In the genomic region with DNA sequence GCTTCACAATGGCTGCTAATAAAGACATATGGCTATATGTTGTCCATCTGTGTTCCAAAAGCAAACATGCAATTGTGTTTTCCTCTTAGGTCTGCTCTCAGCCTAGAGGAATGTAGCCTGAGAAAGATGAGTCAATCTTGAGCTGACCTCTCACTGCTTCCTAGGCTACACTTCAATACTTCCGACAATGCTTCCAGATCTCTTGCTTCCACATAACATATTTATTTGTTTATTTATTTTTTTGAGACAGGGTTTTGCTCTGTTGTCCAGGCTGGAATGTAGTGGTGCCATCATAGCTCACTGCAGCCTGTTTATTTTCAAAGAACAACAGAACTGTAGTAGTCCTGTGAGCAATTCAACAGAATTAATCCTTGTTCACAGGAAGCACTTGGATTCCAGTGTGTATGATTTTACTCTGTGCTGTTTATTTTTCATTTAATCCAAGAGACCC, we compare ENCODE assay signal across 14 cellular contexts.
A peak's percentile ranks its signal among the peaks of the same experiment; 100 is the strongest.
DNase-seq lines count a peak whose midpoint lies in the region; ATAC-seq and TF ChIP-seq lines count a peak whose summit lies in the region.
"Had no signal": no experiment of that assay in that cellular context is flagged by ENCODE, and none has a peak within 500 bp of the region (broad histone marks: within the 10 kb centered on the region; RNA-seq: fewer than 3 reads in every experiment).

No MANE protein-coding gene starts in this region.

- peaks cover 0 to 2% (median 0%) of the 10 kb centered on the region in 9 donors for H3K9me3 Mint-ChIP-seq in naive thymus-derived CD8-positive, alpha-beta T cell

- H3K4me3 ChIP-seq in AG04450 (ENCODE audit: low read depth, low read length) (no peak overlapping the region), choroid plexus epithelial cell (ENCODE audit: low read depth, low read length) (no peak overlapping the region), mesendoderm (ENCODE audit: low read length) (no peak overlapping the region)
- H3K4me3 ChIP-seq: testis had no signal

- H3K18ac ChIP-seq in mesendoderm (ENCODE audit: low read length): no peak overlapping the region

- H3K23ac ChIP-seq in mesendoderm (ENCODE audit: low read length): no peak overlapping the region

- no peaks in the 10 kb centered on the region for H3K79me2 ChIP-seq in mesendoderm (ENCODE audit: control insufficient read depth, insufficient read depth, low read length)

- H3K4ac ChIP-seq in mesendoderm (ENCODE audit: low read depth, low read length): no peak overlapping the region

- no peaks in the 10 kb centered on the region for H3K36me3 ChIP-seq in mesendoderm (ENCODE audit: control insufficient read depth, insufficient read depth, low read length)

- peak overlapping the region; percentile 76 for H3K27ac ChIP-seq in AG04450 (ENCODE audit: low read depth, low read length)
- H3K27ac ChIP-seq in mesendoderm (ENCODE audit: low read depth, low read length): no peak overlapping the region
- H3K27ac ChIP-seq: C4-2B, testis had no signal

- TF ChIP-seq CTCF in AG04450 (IDR thresholded peaks at IDR 0.05; ENCODE audit: low read depth, low read length): no peak
- no peak for TF ChIP-seq CTCF in choroid plexus epithelial cell (conservative IDR thresholded peaks at IDR 0.05; ENCODE audit: low read depth, low read length)

- no peak overlapping the region for H2BK15ac ChIP-seq in mesendoderm (replicated peaks; ENCODE audit: low read depth)

- no peak overlapping the region for H3K27ac Mint-ChIP-seq in naive thymus-derived CD8-positive, alpha-beta T cell

- POLR2A ChIA-PET in AG04450 (lab: Yijun Ruan, JAX): interaction anchor here (1.1 to 1.8 kb wide), 2 partner anchors 32 to 46 kb away, joined by 4 to 7 read pairs; no protein-coding TSS in a partner anchor
- POLR2A ChIA-PET in naive thymus-derived CD8-positive, alpha-beta T cell (lab: Charles Lee): no interaction called here

- DNase-seq in AG04450 (ENCODE audit: low read depth, low spot score) (peak; percentile 61), HT1080 (ENCODE audit: low read depth) (peak; percentile 73), choroid plexus epithelial cell (ENCODE audit: low read depth) (peak; percentile 75), mesendoderm (peak; percentile 11), NCI-H526 (lab: John Stamatoyannopoulos, UW) (no peak)
- DNase-seq in naive thymus-derived CD8-positive, alpha-beta T cell: no peak
- DNase-seq: activated CD8-positive, alpha-beta memory T cell treated with anti-CD3 and anti-CD28 coated beads, Interleukin-2, amount 50 U/mL, for 48 hours; erythroblast; GOT3; OCI-M1; testis had no signal

- H2BK5ac ChIP-seq in mesendoderm (ENCODE audit: low read length): no peak overlapping the region

- peaks cover 3% of the 10 kb centered on the region for H3K9me3 ChIP-seq in AG04450 (ENCODE audit: control insufficient read depth, insufficient read depth, low read length)
- H3K9me3 ChIP-seq: testis had no signal

- H2BK120ac ChIP-seq in mesendoderm (ENCODE audit: low read depth, low read length): no peak overlapping the region

- H3K56ac ChIP-seq in mesendoderm (ENCODE audit: low read length): no peak overlapping the region

- no CpG with 5 or more reads among the region's 1 CpG for WGBS in mesendoderm (ENCODE audit: extremely low coverage, insufficient coverage, low lambda C conversion rate)

- H3K9ac ChIP-seq in mesendoderm (ENCODE audit: low read length): no peak overlapping the region

- no peak overlapping the region for H3K4me2 ChIP-seq in mesendoderm (ENCODE audit: low read length)

- H3K4me1 ChIP-seq in mesendoderm (ENCODE audit: control insufficient read depth, low read depth, low read length): no peaks in the 10 kb centered on the region
- H3K4me1 ChIP-seq: testis had no signal

- H3K79me1 ChIP-seq in mesendoderm (ENCODE audit: low read length): no peaks in the 10 kb centered on the region

- ATAC-seq in naive thymus-derived CD8-positive, alpha-beta T cell: no peak
- ATAC-seq in HG03442 (IDR thresholded peaks at IDR 0.05; ENCODE audit: unreplicated experiment): no peak
- no peak for ATAC-seq in HG02981 (IDR thresholded peaks at IDR 0.05; ENCODE audit: unreplicated experiment)

- CTCF ChIA-PET in AG04450 (lab: Charles Lee): interaction anchor here (0.6 kb wide), 2 partner anchors 117 to 917 kb away, joined by 3 read pairs; no protein-coding TSS in a partner anchor

- H3K4me3 Mint-ChIP-seq in naive thymus-derived CD8-positive, alpha-beta T cell: no peak overlapping the region

- H3K36me3 Mint-ChIP-seq in naive thymus-derived CD8-positive, alpha-beta T cell: no peaks in the 10 kb centered on the region

- H3K27me3 ChIP-seq in AG04450 (ENCODE audit: control insufficient read depth, insufficient read depth, low read length) (no peaks in the 10 kb centered on the region), mesendoderm (ENCODE audit: insufficient read depth, low read length, poor library complexity) (no peaks in the 10 kb centered on the region)
- H3K27me3 ChIP-seq: testis had no signal

- peaks cover 0 to 22% (median 0%) of the 10 kb centered on the region in 4 donors for H3K4me1 Mint-ChIP-seq in naive thymus-derived CD8-positive, alpha-beta T cell

- no peaks in the 10 kb centered on the region for H3K27me3 Mint-ChIP-seq in naive thymus-derived CD8-positive, alpha-beta T cell

- H2AK5ac ChIP-seq in mesendoderm (ENCODE audit: low read length): no peak overlapping the region

- no peak overlapping the region for H4K5ac ChIP-seq in mesendoderm (ENCODE audit: low read length)

- H4K8ac ChIP-seq in mesendoderm (ENCODE audit: low read depth, low read length): no peak overlapping the region

Comparison
In these comparisons a context has a peak if more than half of its experiments do, and no peak if none do; other contexts are left out.
1. DNase-seq: peak in AG04450 (single experiment), HT1080 (single experiment), choroid plexus epithelial cell (single experiment) and mesendoderm (single experiment); none in naive thymus-derived CD8-positive, alpha-beta T cell (0 of 10) and NCI-H526 (0 of 2).